Comparison of ENCODE assay signal across 1 cellular context in genomic region chr12:111126331-111126730, GRCh38.
TF ChIP-seq lines count a peak whose summit lies in the region.

No MANE protein-coding gene starts in this region.

TF ChIP-seq in HepG2, 621 proteins besides CTCF, POLR2A, EP300 and RAD21 (continued from another document):
- TF ChIP-seq, protein P1, sequence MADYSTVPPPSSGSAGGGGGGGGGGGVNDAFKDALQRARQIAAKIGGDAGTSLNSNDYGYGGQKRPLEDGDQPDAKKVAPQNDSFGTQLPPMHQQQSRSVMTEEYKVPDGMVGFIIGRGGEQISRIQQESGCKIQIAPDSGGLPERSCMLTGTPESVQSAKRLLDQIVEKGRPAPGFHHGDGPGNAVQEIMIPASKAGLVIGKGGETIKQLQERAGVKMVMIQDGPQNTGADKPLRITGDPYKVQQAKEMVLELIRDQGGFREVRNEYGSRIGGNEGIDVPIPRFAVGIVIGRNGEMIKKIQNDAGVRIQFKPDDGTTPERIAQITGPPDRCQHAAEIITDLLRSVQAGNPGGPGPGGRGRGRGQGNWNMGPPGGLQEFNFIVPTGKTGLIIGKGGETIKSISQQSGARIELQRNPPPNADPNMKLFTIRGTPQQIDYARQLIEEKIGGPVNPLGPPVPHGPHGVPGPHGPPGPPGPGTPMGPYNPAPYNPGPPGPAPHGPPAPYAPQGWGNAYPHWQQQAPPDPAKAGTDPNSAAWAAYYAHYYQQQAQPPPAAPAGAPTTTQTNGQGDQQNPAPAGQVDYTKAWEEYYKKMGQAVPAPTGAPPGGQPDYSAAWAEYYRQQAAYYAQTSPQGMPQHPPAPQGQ (CRISPR knock-in tag; IDR thresholded peaks at IDR 0.05; ENCODE audit: borderline replicate concordance): no peak
- TF ChIP-seq AGO1 (IDR thresholded peaks at IDR 0.05; ENCODE audit: low read depth, low read length, poor library complexity, severe bottlenecking) (no peak), SALL2 (CRISPR knock-in tag; IDR thresholded peaks at IDR 0.05) (no peak), TCF12 (IDR thresholded peaks at IDR 0.05) (no peak), TCF12 (CRISPR knock-in tag; IDR thresholded peaks at IDR 0.05) (no peak), TSC22D2 (CRISPR knock-in tag; IDR thresholded peaks at IDR 0.05; ENCODE audit: borderline replicate concordance) (no peak), TMF1 (CRISPR knock-in tag; IDR thresholded peaks at IDR 0.05; ENCODE audit: low read depth) (no peak)
- TF ChIP-seq, protein P2, sequence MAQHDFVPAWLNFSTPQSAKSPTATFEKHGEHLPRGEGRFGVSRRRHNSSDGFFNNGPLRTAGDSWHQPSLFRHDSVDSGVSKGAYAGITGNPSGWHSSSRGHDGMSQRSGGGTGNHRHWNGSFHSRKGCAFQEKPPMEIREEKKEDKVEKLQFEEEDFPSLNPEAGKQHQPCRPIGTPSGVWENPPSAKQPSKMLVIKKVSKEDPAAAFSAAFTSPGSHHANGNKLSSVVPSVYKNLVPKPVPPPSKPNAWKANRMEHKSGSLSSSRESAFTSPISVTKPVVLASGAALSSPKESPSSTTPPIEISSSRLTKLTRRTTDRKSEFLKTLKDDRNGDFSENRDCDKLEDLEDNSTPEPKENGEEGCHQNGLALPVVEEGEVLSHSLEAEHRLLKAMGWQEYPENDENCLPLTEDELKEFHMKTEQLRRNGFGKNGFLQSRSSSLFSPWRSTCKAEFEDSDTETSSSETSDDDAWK (CRISPR knock-in tag; IDR thresholded peaks at IDR 0.05): no peak
TF ChIP-seq in HepG2: peak in this region for 0.
